16 cellular contexts compared by ENCODE assay signal in genomic region chr21:14550200-14550599, GRCh38. TPM values are rescaled to one million over a fixed set of nuclear protein-coding genes. Genes with fewer than 3 reads are reported as not detected.
DNase-seq lines count a peak whose midpoint lies in the region; ATAC-seq and TF ChIP-seq lines count a peak whose summit lies in the region.
"Had no signal": no experiment of that assay in that cellular context is flagged by ENCODE, and none has a peak within 500 bp of the region (broad histone marks: within the 10 kb centered on the region; RNA-seq: fewer than 3 reads in every experiment).

No MANE protein-coding gene starts in this region.

- H3K4me1 ChIP-seq in RWPE2 (ENCODE audit: insufficient read depth, poor library complexity, severe bottlenecking): peaks cover 37% of the 10 kb centered on the region
- H3K4me1 ChIP-seq: vagina had no signal

- H3K4me3 ChIP-seq in RWPE2 (ENCODE audit: severe bottlenecking): no peak overlapping the region
- H3K4me3 ChIP-seq in H7 (ENCODE audit: insufficient read depth, low read depth, low read length): no peak overlapping the region
- H3K4me3 ChIP-seq: vagina had no signal

- no peaks in the 10 kb centered on the region for H3K27me3 Mint-ChIP-seq in activated naive CD4-positive, alpha-beta T cell treated with anti-CD3 and anti-CD28 coated beads for 36 hours (ENCODE audit: low read depth)
- H3K27me3 Mint-ChIP-seq in activated naive CD8-positive, alpha-beta T cell treated with anti-CD3 and anti-CD28 coated beads, Interleukin-2, amount 50 U/mL, for 24 hours: no peaks in the 10 kb centered on the region

- CTCF ChIA-PET in activated naive CD4-positive, alpha-beta T cell treated with anti-CD3 and anti-CD28 coated beads for 36 hours (lab: Charles Lee): interaction anchor here (1.3 kb wide), 1 partner anchor 17 kb away, joined by 5 read pairs; no protein-coding TSS in a partner anchor

- H3K4me1 Mint-ChIP-seq in activated naive CD4-positive, alpha-beta T cell treated with anti-CD3 and anti-CD28 coated beads for 36 hours (ENCODE audit: low read depth): peaks cover 48% of the 10 kb centered on the region
- H3K4me1 Mint-ChIP-seq in activated naive CD8-positive, alpha-beta T cell treated with anti-CD3 and anti-CD28 coated beads, Interleukin-2, amount 50 U/mL, for 24 hours: peaks cover 60% of the 10 kb centered on the region
- H3K4me1 Mint-ChIP-seq in stimulated activated effector memory CD8-positive, alpha-beta T cell treated with anti-CD3 and anti-CD28 coated beads, Interleukin-12 subunit alpha, Interleukin-12 subunit beta, amount 100 ng/mL, for 72 hours: peaks cover 36% of the 10 kb centered on the region
- H3K4me1 Mint-ChIP-seq: endodermal cell had no signal

- H3K27me3 ChIP-seq in RWPE2 (ENCODE audit: insufficient read depth, poor library complexity, severe bottlenecking): no peaks in the 10 kb centered on the region
- H3K27me3 ChIP-seq in H7 (ENCODE audit: control insufficient read depth, insufficient read depth, low read length): no peaks in the 10 kb centered on the region
- H3K27me3 ChIP-seq: brain microvascular endothelial cell, vagina had no signal

- H3K27ac ChIP-seq in RWPE2 (ENCODE audit: poor library complexity, severe bottlenecking): peak overlapping the region; percentile 96
- H3K27ac ChIP-seq: brain microvascular endothelial cell, vagina, VCaP had no signal

- H3K36me3 Mint-ChIP-seq in activated naive CD4-positive, alpha-beta T cell treated with anti-CD3 and anti-CD28 coated beads for 36 hours (ENCODE audit: low read depth): no peaks in the 10 kb centered on the region
- peaks cover 4% of the 10 kb centered on the region for H3K36me3 Mint-ChIP-seq in activated naive CD8-positive, alpha-beta T cell treated with anti-CD3 and anti-CD28 coated beads, Interleukin-2, amount 50 U/mL, for 24 hours (ENCODE audit: low read depth)
- H3K36me3 Mint-ChIP-seq in stimulated activated effector memory CD8-positive, alpha-beta T cell treated with anti-CD3 and anti-CD28 coated beads, Interleukin-12 subunit alpha, Interleukin-12 subunit beta, amount 100 ng/mL, for 72 hours: peaks cover 6% of the 10 kb centered on the region

- H3K9me3 ChIP-seq in RWPE2 (ENCODE audit: severe bottlenecking): no peaks in the 10 kb centered on the region
- H3K9me3 ChIP-seq: vagina had no signal

- peak overlapping the region; percentile 20 for H3K27ac Mint-ChIP-seq in activated naive CD4-positive, alpha-beta T cell treated with anti-CD3 and anti-CD28 coated beads for 36 hours
- peak overlapping the region; percentile 75 for H3K27ac Mint-ChIP-seq in activated naive CD8-positive, alpha-beta T cell treated with anti-CD3 and anti-CD28 coated beads, Interleukin-2, amount 50 U/mL, for 24 hours
- peak overlapping the region; percentile 69 for H3K27ac Mint-ChIP-seq in stimulated activated effector memory CD8-positive, alpha-beta T cell treated with anti-CD3 and anti-CD28 coated beads, Interleukin-12 subunit alpha, Interleukin-12 subunit beta, amount 100 ng/mL, for 72 hours
- H3K27ac Mint-ChIP-seq: endodermal cell had no signal

- no peak overlapping the region for H3K4me3 Mint-ChIP-seq in activated naive CD4-positive, alpha-beta T cell treated with anti-CD3 and anti-CD28 coated beads for 36 hours
- H3K4me3 Mint-ChIP-seq in activated naive CD8-positive, alpha-beta T cell treated with anti-CD3 and anti-CD28 coated beads, Interleukin-2, amount 50 U/mL, for 24 hours: peak overlapping the region; percentile 23
- peak overlapping the region; percentile 25 for H3K4me3 Mint-ChIP-seq in stimulated activated effector memory CD8-positive, alpha-beta T cell treated with anti-CD3 and anti-CD28 coated beads, Interleukin-12 subunit alpha, Interleukin-12 subunit beta, amount 100 ng/mL, for 72 hours
- H3K4me3 Mint-ChIP-seq: endodermal cell had no signal

- H3K36me3 ChIP-seq in RWPE2 (ENCODE audit: low read depth): no peaks in the 10 kb centered on the region
- no peaks in the 10 kb centered on the region for H3K36me3 ChIP-seq in H7 (replicated peaks; ENCODE audit: control insufficient read depth, insufficient read depth, low read length)
- H3K36me3 ChIP-seq: brain microvascular endothelial cell, vagina had no signal

- intact Hi-C loops in activated naive CD4-positive, alpha-beta T cell treated with anti-CD3 and anti-CD28 coated beads for 36 hours (cut with micrococcal nuclease): no loop called here

- ATAC-seq in RWPE2 (ENCODE audit: low read depth): no peak
- ATAC-seq in activated naive CD8-positive, alpha-beta T cell treated with anti-CD3 and anti-CD28 coated beads, Interleukin-2, amount 50 U/mL, for 24 hours: no peak
- ATAC-seq in stimulated activated effector memory CD8-positive, alpha-beta T cell treated with anti-CD3 and anti-CD28 coated beads, Interleukin-12 subunit alpha, Interleukin-12 subunit beta, amount 100 ng/mL, for 72 hours: no peak
- ATAC-seq: Right ventricle myocardium inferior had no signal

- no peak for TF ChIP-seq CTCF in RWPE2 (IDR thresholded peaks at IDR 0.05; ENCODE audit: poor library complexity, severe bottlenecking)

- no peak for DNase-seq in activated naive CD4-positive, alpha-beta T cell treated with anti-CD3 and anti-CD28 coated beads for 36 hours
- DNase-seq in activated naive CD4-positive, alpha-beta T cell treated with anti-CD3 and anti-CD28 coated beads, Interleukin-2, amount 50 U/mL, for 16 hours: no peak
- DNase-seq in RWPE2 (ENCODE audit: low spot score) (no peak), COR-L47 (lab: John Stamatoyannopoulos, UW) (no peak), H7 (no peak), cerebellar cortex (ENCODE audit: low spot score) (no peak)
- no peak for DNase-seq in activated naive CD8-positive, alpha-beta T cell treated with anti-CD3 and anti-CD28 coated beads, Interleukin-2, amount 50 U/mL, for 24 hours
- DNase-seq in stimulated activated effector memory CD8-positive, alpha-beta T cell treated with anti-CD3 and anti-CD28 coated beads, Interleukin-12 subunit alpha, Interleukin-12 subunit beta, amount 100 ng/mL, for 72 hours (ENCODE audit: low spot score in 2 of 2): no peak
- DNase-seq: brain microvascular endothelial cell, endodermal cell, NCI-H2029, NCI-H748 treated with DMSO at 0.1 percent for 48 hours, retina had no signal

- H3K9me3 Mint-ChIP-seq in activated naive CD4-positive, alpha-beta T cell treated with anti-CD3 and anti-CD28 coated beads for 36 hours: no peaks in the 10 kb centered on the region
- peaks cover 8% of the 10 kb centered on the region for H3K9me3 Mint-ChIP-seq in activated naive CD8-positive, alpha-beta T cell treated with anti-CD3 and anti-CD28 coated beads, Interleukin-2, amount 50 U/mL, for 24 hours
- H3K9me3 Mint-ChIP-seq in stimulated activated effector memory CD8-positive, alpha-beta T cell treated with anti-CD3 and anti-CD28 coated beads, Interleukin-12 subunit alpha, Interleukin-12 subunit beta, amount 100 ng/mL, for 72 hours: peaks cover 2% of the 10 kb centered on the region
- H3K9me3 Mint-ChIP-seq: endodermal cell had no signal

RNA-seq across cellular contexts. Expression of gene SAMSN1, which starts 4.1 kb away (rescaled TPM):
- 10 to 100 TPM; 41.1 to 43.0 TPM for total RNA-seq in activated naive CD4-positive, alpha-beta T cell treated with anti-CD3 and anti-CD28 coated beads for 36 hours
- total RNA-seq in H7 (2014; rRNA removed; shearing (Covaris generic)): 0.15 and 0.90 TPM in 2 replicates

Comparison
In these comparisons a context has a peak if more than half of its experiments do, and no peak if none do; other contexts are left out.
1. H3K27ac Mint-ChIP-seq: peak in every context shown above with its lines; median percentile 75 in activated naive CD8-positive, alpha-beta T cell treated with anti-CD3 and anti-CD28 coated beads, Interleukin-2, amount 50 U/mL, for 24 hours; 69 in stimulated activated effector memory CD8-positive, alpha-beta T cell treated with anti-CD3 and anti-CD28 coated beads, Interleukin-12 subunit alpha, Interleukin-12 subunit beta, amount 100 ng/mL, for 72 hours; 20 in activated naive CD4-positive, alpha-beta T cell treated with anti-CD3 and anti-CD28 coated beads for 36 hours.
2. RNA of gene SAMSN1, which starts 4.1 kb away (total RNA-seq): 41.1 to 43.0 TPM in activated naive CD4-positive, alpha-beta T cell treated with anti-CD3 and anti-CD28 coated beads for 36 hours; 0.15 to 0.90 TPM in H7; every median in the first group is over 10 times any median in the second.